In the genomic region with DNA sequence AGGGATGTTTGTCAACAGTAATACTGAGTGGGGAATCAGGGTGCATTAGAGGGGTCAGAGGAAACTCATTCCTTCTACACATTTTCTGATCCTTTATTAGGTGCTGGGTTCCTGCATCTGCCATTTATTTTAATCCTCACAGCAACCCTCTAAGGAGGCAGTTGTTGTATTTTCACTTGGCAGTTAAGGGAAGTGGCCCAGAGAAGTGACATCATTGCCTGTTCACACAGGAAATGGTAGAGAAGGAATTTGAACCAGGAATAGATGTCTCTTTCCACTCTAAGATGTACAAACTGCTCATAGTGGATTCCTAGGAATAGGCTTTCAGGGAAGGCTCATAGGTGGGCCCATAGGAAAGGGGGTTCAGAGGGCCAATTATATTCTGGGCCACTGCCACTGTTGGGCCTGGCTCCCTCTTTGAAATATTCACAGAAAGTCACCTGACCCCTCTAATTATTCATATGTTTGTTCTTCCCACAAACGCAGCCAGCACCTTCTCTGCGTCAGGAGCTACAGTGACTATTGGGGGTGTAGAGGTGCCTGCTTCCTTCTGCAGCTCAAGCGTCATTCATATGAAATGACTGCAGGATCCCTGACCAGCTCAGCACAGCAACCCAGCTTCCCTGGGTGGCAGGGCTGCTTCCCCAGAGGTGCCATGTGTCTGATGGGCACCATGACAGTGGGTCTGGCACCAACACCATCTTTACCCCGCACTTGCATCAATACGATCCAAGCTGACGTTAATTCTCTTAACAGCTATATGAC, we compare ENCODE assay signal across 1 cellular context.
TF ChIP-seq lines count a peak whose summit lies in the region.

No MANE protein-coding gene starts in this region.

TF ChIP-seq in H1, 55 proteins besides CTCF, POLR2A, EP300 and RAD21:
- TF ChIP-seq NANOG (IDR thresholded peaks at IDR 0.05; ENCODE audit: insufficient read depth, low read depth, low read length, poor library complexity, severe bottlenecking) (no peak), USF2 (IDR thresholded peaks at IDR 0.05; ENCODE audit: low read length) (no peak), SIRT6 (IDR thresholded peaks at IDR 0.05; ENCODE audit: low read length) (no peak), CBX8 (IDR thresholded peaks at IDR 0.05; ENCODE audit: borderline replicate concordance, low read depth, low read length) (no peak), HDAC6 (IDR thresholded peaks at IDR 0.05; ENCODE audit: low read depth, low read length) (no peak), BRCA1 (IDR thresholded peaks at IDR 0.05; ENCODE audit: low read depth, low read length) (no peak), CTBP2 (IDR thresholded peaks at IDR 0.05; ENCODE audit: borderline replicate concordance, insufficient read depth, insufficient read length, low read length) (no peak), RFX5 (IDR thresholded peaks at IDR 0.05; ENCODE audit: borderline replicate concordance, low read depth, low read length) (no peak), HDAC2 (IDR thresholded peaks at IDR 0.05; ENCODE audit: borderline replicate concordance in 1 of 2, low read depth in 2 of 2, low read length in 2 of 2) (no peak), TBP (IDR thresholded peaks at IDR 0.05; ENCODE audit: low read depth, low read length) (no peak), CEBPB (IDR thresholded peaks at IDR 0.05; ENCODE audit: low read depth, low read length) (no peak), CHD2 (IDR thresholded peaks at IDR 0.05; ENCODE audit: low read length) (no peak), SIX5 (IDR thresholded peaks at IDR 0.05; ENCODE audit: low read depth, low read length) (no peak), ZNF274 (IDR thresholded peaks at IDR 0.05; ENCODE audit: borderline replicate concordance, extremely low read depth, low read length) (no peak), CBX5 (IDR thresholded peaks at IDR 0.05; ENCODE audit: low read depth, low read length) (no peak), ASH2L (IDR thresholded peaks at IDR 0.05; ENCODE audit: low read length) (no peak), RXRA (IDR thresholded peaks at IDR 0.05; ENCODE audit: insufficient read depth, low read depth, low read length) (no peak), SP2 (IDR thresholded peaks at IDR 0.05; ENCODE audit: low read length) (no peak), MAX (IDR thresholded peaks at IDR 0.05) (no peak)
- TF ChIP-seq, protein P1, sequence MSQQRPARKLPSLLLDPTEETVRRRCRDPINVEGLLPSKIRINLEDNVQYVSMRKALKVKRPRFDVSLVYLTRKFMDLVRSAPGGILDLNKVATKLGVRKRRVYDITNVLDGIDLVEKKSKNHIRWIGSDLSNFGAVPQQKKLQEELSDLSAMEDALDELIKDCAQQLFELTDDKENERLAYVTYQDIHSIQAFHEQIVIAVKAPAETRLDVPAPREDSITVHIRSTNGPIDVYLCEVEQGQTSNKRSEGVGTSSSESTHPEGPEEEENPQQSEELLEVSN (IDR thresholded peaks at IDR 0.05): no peak
